11 cellular contexts compared by ENCODE assay signal in genomic region chr11:64313491-64314145, GRCh38. TPM values are rescaled to one million over a fixed set of nuclear protein-coding genes. Genes with fewer than 3 reads are reported as not detected.
DNase-seq lines count a peak whose midpoint lies in the region; ATAC-seq and TF ChIP-seq lines count a peak whose summit lies in the region.
"Had no signal": no experiment of that assay in that cellular context is flagged by ENCODE, and none has a peak within 500 bp of the region (broad histone marks: within the 10 kb centered on the region; RNA-seq: fewer than 3 reads in every experiment).

No MANE protein-coding gene starts in this region.

- no peak for TF ChIP-seq CTCF in coronary artery (IDR thresholded peaks at IDR 0.05)
- TF ChIP-seq CTCF in mucosa of descending colon (IDR thresholded peaks at IDR 0.05): no peak
- no peak for TF ChIP-seq CTCF in tibial nerve (IDR thresholded peaks at IDR 0.05)

- H3K4me3 ChIP-seq in coronary artery: peak overlapping the region; percentile 33
- H3K4me3 ChIP-seq in mucosa of descending colon: no peak overlapping the region
- H3K4me3 ChIP-seq in tibial nerve: no peak overlapping the region

- H3K9me3 ChIP-seq in mucosa of descending colon (no peaks in the 10 kb centered on the region), tibial nerve (no peaks in the 10 kb centered on the region)

- H3K36me3 ChIP-seq in mucosa of descending colon (ENCODE audit: low read depth) (peaks cover 6% of the 10 kb centered on the region), tibial nerve (peaks cover 0 to 35% (median 8%) of the 10 kb centered on the region in 3 donors)

- H3K4me1 ChIP-seq in mucosa of descending colon (ENCODE audit: low read depth): peaks cover 10% of the 10 kb centered on the region
- H3K4me1 ChIP-seq in tibial nerve: peaks cover 0 to 17% (median 6%) of the 10 kb centered on the region in 4 donors

- intact Hi-C loops in mucosa of descending colon (cut with DNase I, micrococcal nuclease): no loop called here

- H3K27me3 ChIP-seq in tibial nerve: no peaks in the 10 kb centered on the region

- no peak for ATAC-seq in mucosa of descending colon

- peak overlapping the region; percentile 22 to 75 for H3K27ac ChIP-seq in coronary artery
- H3K27ac ChIP-seq in tibial nerve: peak overlapping the region in 3 of 4 donors; percentile 17 to 56 (median 50)

- DNase-seq in NCI-H2196 (lab: John Stamatoyannopoulos, UW; ENCODE audit: unreplicated experiment) (peak; percentile 36), NCI-H2196 treated with DMSO at 0.1 percent for 48 hours (lab: John Stamatoyannopoulos, UW; ENCODE audit: unreplicated experiment) (no peak), coronary artery (ENCODE audit: low spot score) (no peak), mucosa of descending colon (peak; percentile 46 to 73 (median 63)), tibial nerve (ENCODE audit: low spot score in 2 of 2) (no peak), NCI-H69 (lab: John Stamatoyannopoulos, UW) (no peak), activated gamma-delta T cell treated with Interleukin-2 at 50 U/mL for 16 hours (no peak), SHP77 treated with DMSO at 0.1 percent for 48 hours (lab: John Stamatoyannopoulos, UW) (no peak)
- DNase-seq: activated CD4-positive, CD25-positive, alpha-beta regulatory T cell; NCI-H1092 treated with DMSO at 0.1 percent for 48 hours had no signal

- TF ChIP-seq EP300 in tibial nerve (IDR thresholded peaks at IDR 0.05): no peak

- TF ChIP-seq POLR2A in tibial nerve (IDR thresholded peaks at IDR 0.05): no peak

- WGBS in tibial nerve, 2 donors: 77 to 80% methylated on average over 18 of the region's 18 CpGs

RNA-seq across cellular contexts. Expression of gene TRMT112, which starts 3.7 kb away (rescaled TPM):
- total RNA-seq in mucosa of descending colon: 100 to 1,000 TPM in 1 of 3 donors, 10 to 100 TPM in 2; 48.5 to 122 (median 63.5) TPM
- total RNA-seq in tibial nerve: 100 to 1,000 TPM; 290 to 381 (median 327) TPM

RNA-seq across cellular contexts. Expression of gene PRDX5, which starts 4.3 kb away (rescaled TPM):
- 100 to 1,000 TPM; 159 to 512 (median 353) TPM for total RNA-seq in mucosa of descending colon
- total RNA-seq in tibial nerve: 100 to 1,000 TPM; 142 to 246 (median 204) TPM

RNA-seq across cellular contexts. Expression of gene ESRRA, which starts 8.3 kb away (rescaled TPM):
- total RNA-seq in mucosa of descending colon (100 to 1,000 TPM; 126 to 204 (median 183) TPM), tibial nerve (10 to 100 TPM; 26.0 to 39.3 (median 28.7) TPM)

RNA-seq across cellular contexts. Expression of gene CATSPERZ, which starts 13.5 kb away (rescaled TPM):
- total RNA-seq in mucosa of descending colon (not detected), tibial nerve (not detected)

RNA-seq across cellular contexts. Expression of gene KCNK4, which starts 22.5 kb away (rescaled TPM):
- total RNA-seq in mucosa of descending colon: not detected
- total RNA-seq in tibial nerve: 1 to 10 TPM in 1 of 4 donors, not detected in 3; 1.2 TPM
- total RNA-seq: pulmonary artery endothelial cell had no signal

Comparison
In these comparisons a context has a peak if more than half of its experiments do, and no peak if none do; other contexts are left out.
1. DNase-seq: peak in NCI-H2196 (single experiment) and mucosa of descending colon (3 of 3); none in NCI-H2196 treated with DMSO at 0.1 percent for 48 hours (single experiment), coronary artery (single experiment), tibial nerve (0 of 2), NCI-H69 (single experiment), activated gamma-delta T cell treated with Interleukin-2 at 50 U/mL for 16 hours (single experiment) and SHP77 treated with DMSO at 0.1 percent for 48 hours (single experiment).